ENCODE assay signal across 9 cellular contexts in the genomic region with DNA sequence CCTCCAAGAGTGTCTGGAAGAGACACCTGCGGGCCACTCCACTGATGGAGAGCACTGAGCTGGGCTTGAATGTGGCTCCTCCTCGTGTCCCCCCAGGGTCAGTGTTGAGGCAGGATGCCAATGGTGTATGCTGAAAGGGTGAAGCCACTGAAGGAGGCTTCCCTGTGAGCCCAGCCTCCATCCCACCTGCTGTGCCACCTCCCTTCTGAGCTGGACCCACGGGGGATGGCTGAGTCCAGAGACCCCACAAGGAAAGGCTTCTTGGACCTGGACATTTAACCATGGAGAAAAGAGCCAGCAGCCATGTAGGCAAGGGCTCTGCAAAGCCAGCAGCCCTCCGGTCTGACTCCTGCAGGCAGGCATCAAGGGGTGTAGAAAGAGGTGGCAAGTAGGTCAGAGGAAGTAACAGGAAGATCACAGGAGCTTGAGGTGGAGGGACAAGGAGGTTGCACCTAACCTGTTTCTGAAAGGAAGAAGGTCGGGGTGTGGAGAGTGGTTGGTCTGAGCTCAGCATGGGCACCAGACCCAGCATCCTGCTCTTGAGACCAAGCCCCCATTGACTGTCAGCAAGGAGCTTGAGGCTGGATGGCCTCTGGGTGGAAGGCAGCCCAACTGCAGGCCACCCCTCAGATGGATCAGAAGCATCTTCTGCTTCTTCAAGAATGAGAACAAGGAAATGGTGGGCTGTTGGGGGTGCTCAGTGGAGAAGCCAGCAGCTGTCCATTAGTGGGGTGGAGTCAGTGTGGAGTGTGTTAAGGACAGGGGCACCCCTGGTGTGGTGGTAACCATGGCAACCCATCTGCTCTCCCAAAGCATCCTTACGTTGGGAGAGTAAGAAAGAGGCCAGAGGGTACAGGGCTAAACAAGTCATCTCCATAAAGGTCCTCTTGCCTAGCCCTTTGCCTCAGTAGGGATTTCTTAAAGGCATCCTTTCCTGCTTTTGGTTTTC.
DNase-seq lines count a peak whose midpoint lies in the region; ATAC-seq, FAIRE-seq and TF ChIP-seq lines count a peak whose summit lies in the region.
"Had no signal": no experiment of that assay in that cellular context is flagged by ENCODE, and none has a peak within 500 bp of the region (broad histone marks: within the 10 kb centered on the region; RNA-seq: fewer than 3 reads in every experiment).

No MANE protein-coding gene starts in this region.

- peaks cover 5% of the 10 kb centered on the region for H3K27me3 Mint-ChIP-seq in neural progenitor cell (ENCODE audit: insufficient read depth, low read depth)

- H3K27me3 ChIP-seq in neural progenitor cell: no peaks in the 10 kb centered on the region

- H3K4me3 ChIP-seq in neural progenitor cell: no peak overlapping the region

- peaks cover 10% of the 10 kb centered on the region for H3K36me3 Mint-ChIP-seq in neural progenitor cell

- peak overlapping the region; percentile 43 for H3K4me3 Mint-ChIP-seq in neural progenitor cell

- no peaks in the 10 kb centered on the region for H3K9me3 ChIP-seq in neural progenitor cell (ENCODE audit: low read depth)

- FAIRE-seq in GM12891 (lab: Jason Lieb, UNC): peak; percentile 57

- H3F3A ChIP-seq in neural progenitor cell (ENCODE audit: low read depth): no peaks in the 10 kb centered on the region

- no peak overlapping the region for H3K9ac ChIP-seq in neural progenitor cell

- no peak for TF ChIP-seq POLR2A in GM12891 (IDR thresholded peaks at IDR 0.05; ENCODE audit: low read depth, low read length)

- H3K4me2 ChIP-seq in neural progenitor cell: no peak overlapping the region

- H3K27ac Mint-ChIP-seq in neural progenitor cell: peak overlapping the region; percentile 76

- no peak overlapping the region for H2AFZ ChIP-seq in neural progenitor cell (replicated peaks)

- no peak for DNase-seq in GM12891 (ENCODE audit: insufficient read length, low spot score)
- DNase-seq in NCI-H2171 treated with DMSO at 0.1 percent for 48 hours (lab: John Stamatoyannopoulos, UW): peak; percentile 66
- DNase-seq in caudate nucleus (lab: John Stamatoyannopoulos, UW): peak in 2 of 61 donors; percentile 22 to 76
- peak; percentile 44 for DNase-seq in neural progenitor cell (ENCODE audit: low spot score)
- no peak for DNase-seq in stimulated activated CD8-positive, alpha-beta memory T cell treated with anti-CD3 and anti-CD28 coated beads, Interleukin-4, amount 100 ng/mL, for 48 hours
- no peak for DNase-seq in NCI-H1436 treated with DMSO at 0.1 percent for 48 hours (lab: John Stamatoyannopoulos, UW)
- DNase-seq: activated CD8-positive, alpha-beta memory T cell treated with anti-CD3 and anti-CD28 coated beads for 24 hours had no signal

- H4K20me1 ChIP-seq in neural progenitor cell (ENCODE audit: low read depth): peaks cover 36% of the 10 kb centered on the region

- TF ChIP-seq CTCF in neural progenitor cell (IDR thresholded peaks at IDR 0.05): no peak

- H3K27ac ChIP-seq in caudate nucleus (ENCODE audit: low read depth, low read length) (peak overlapping the region; percentile 77), neural progenitor cell (no peak overlapping the region)

- peaks cover 22% of the 10 kb centered on the region for H3K79me2 ChIP-seq in neural progenitor cell (ENCODE audit: low read depth)

- no peaks in the 10 kb centered on the region for H3K36me3 ChIP-seq in neural progenitor cell

- H3K9me3 Mint-ChIP-seq in neural progenitor cell: no peaks in the 10 kb centered on the region

- H3K4me1 ChIP-seq in neural progenitor cell: peaks cover 12% of the 10 kb centered on the region

- H3K4me1 Mint-ChIP-seq in neural progenitor cell: peaks cover 33% of the 10 kb centered on the region

- ATAC-seq in HG03139 (IDR thresholded peaks at IDR 0.05; ENCODE audit: unreplicated experiment): no peak
- ATAC-seq in HG03108 (IDR thresholded peaks at IDR 0.05; ENCODE audit: unreplicated experiment): no peak

TF ChIP-seq in GM12891, 5 proteins besides CTCF, POLR2A, EP300 and RAD21:
- no peak for TF ChIP-seq POU2F2 (IDR thresholded peaks at IDR 0.05; ENCODE audit: low read depth, low read length)
- no peak for TF ChIP-seq POLR2AphosphoS5 (IDR thresholded peaks at IDR 0.05; ENCODE audit: low read depth, low read length)
- TF ChIP-seq SPI1 (IDR thresholded peaks at IDR 0.05; ENCODE audit: low read depth, low read length): no peak
- no peak for TF ChIP-seq TAF1 (IDR thresholded peaks at IDR 0.05; ENCODE audit: low read depth, low read length)
- TF ChIP-seq PAX5 (IDR thresholded peaks at IDR 0.05; ENCODE audit: insufficient read depth, low read length, severe bottlenecking): no peak

Comparison
In these comparisons a context has a peak if more than half of its experiments do, and no peak if none do; other contexts are left out.
1. DNase-seq: peak in NCI-H2171 treated with DMSO at 0.1 percent for 48 hours (single experiment) and neural progenitor cell (single experiment); none in GM12891 (single experiment), stimulated activated CD8-positive, alpha-beta memory T cell treated with anti-CD3 and anti-CD28 coated beads, Interleukin-4, amount 100 ng/mL, for 48 hours (single experiment) and NCI-H1436 treated with DMSO at 0.1 percent for 48 hours (single experiment).